ENCODE assay signal across 11 cellular contexts in genomic region chr14:42193426-42193766, GRCh38.
"Had no signal": no experiment of that assay in that cellular context is flagged by ENCODE, and none has a peak within 500 bp of the region (broad histone marks: within the 10 kb centered on the region; RNA-seq: fewer than 3 reads in every experiment).

No MANE protein-coding gene starts in this region.

- H3K9me3 ChIP-seq: left ventricle myocardium inferior, tibial artery had no signal

- H3K27me3 ChIP-seq: tibial artery had no signal

- DNase-seq: activated CD4-positive, alpha-beta T cell treated with anti-CD3 and anti-CD28 coated beads for 48 hours; activated naive CD4-positive, alpha-beta T cell treated with anti-CD3 and anti-CD28 coated beads for 36 hours; activated T-cell treated with anti-CD3 and anti-CD28 coated beads for 4 hours; cortex of kidney; effector CD8-positive, alpha-beta T cell; glutamatergic neuron; left ventricle myocardium inferior; small intestine; T-helper 17 cell; tibial artery had no signal

- H3K4me3 ChIP-seq: left ventricle myocardium inferior, tibial artery had no signal

- H3K4me1 ChIP-seq: left ventricle myocardium inferior, tibial artery had no signal

- ATAC-seq: activated T-helper 17 cell treated with anti-CD3 and anti-CD28 coated beads, Interleukin-2, amount 50 U/mL, for 72 hours; T-helper 17 cell had no signal

- H3K36me3 ChIP-seq: left ventricle myocardium inferior, tibial artery had no signal

- H3K27ac ChIP-seq: left ventricle myocardium inferior, tibial artery had no signal
